1 cellular context compared by ENCODE assay signal in genomic region chr15:25436707-25437106, GRCh38.
TF ChIP-seq lines count a peak whose summit lies in the region.

No MANE protein-coding gene starts in this region.

TF ChIP-seq in SK-N-SH treated with all-trans-retinoic acid at 6 μM for 48 hours, 23 proteins besides CTCF, POLR2A, EP300 and RAD21 (continued from another document):
- TF ChIP-seq, protein P1, sequence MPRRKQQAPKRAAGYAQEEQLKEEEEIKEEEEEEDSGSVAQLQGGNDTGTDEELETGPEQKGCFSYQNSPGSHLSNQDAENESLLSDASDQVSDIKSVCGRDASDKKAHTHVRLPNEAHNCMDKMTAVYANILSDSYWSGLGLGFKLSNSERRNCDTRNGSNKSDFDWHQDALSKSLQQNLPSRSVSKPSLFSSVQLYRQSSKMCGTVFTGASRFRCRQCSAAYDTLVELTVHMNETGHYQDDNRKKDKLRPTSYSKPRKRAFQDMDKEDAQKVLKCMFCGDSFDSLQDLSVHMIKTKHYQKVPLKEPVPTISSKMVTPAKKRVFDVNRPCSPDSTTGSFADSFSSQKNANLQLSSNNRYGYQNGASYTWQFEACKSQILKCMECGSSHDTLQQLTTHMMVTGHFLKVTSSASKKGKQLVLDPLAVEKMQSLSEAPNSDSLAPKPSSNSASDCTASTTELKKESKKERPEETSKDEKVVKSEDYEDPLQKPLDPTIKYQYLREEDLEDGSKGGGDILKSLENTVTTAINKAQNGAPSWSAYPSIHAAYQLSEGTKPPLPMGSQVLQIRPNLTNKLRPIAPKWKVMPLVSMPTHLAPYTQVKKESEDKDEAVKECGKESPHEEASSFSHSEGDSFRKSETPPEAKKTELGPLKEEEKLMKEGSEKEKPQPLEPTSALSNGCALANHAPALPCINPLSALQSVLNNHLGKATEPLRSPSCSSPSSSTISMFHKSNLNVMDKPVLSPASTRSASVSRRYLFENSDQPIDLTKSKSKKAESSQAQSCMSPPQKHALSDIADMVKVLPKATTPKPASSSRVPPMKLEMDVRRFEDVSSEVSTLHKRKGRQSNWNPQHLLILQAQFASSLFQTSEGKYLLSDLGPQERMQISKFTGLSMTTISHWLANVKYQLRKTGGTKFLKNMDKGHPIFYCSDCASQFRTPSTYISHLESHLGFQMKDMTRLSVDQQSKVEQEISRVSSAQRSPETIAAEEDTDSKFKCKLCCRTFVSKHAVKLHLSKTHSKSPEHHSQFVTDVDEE (CRISPR knock-in tag; IDR thresholded peaks at IDR 0.05): no peak
